28 cellular contexts compared by ENCODE assay signal in the genomic region with DNA sequence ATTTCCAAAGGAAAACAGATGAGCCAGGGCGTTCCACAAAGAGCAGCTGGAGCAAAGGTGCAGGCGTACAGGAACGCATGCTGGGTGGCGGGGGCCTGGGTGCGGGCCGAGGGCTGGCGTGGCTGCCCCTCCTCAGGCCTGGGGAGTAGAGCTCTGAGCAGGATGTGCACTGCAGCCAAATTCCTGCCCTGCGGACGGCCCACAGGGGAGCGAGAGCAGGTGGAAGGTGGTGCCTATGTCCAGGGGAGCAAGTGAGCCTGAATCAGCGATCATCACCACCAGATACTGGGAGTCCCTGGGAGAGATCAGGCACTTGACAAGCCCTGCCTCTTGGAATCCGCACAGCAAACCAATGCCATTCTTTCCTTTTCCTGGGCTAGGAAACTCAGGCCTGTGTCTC.
"Had no signal": no experiment of that assay in that cellular context is flagged by ENCODE, and none has a peak within 500 bp of the region (broad histone marks: within the 10 kb centered on the region; RNA-seq: fewer than 3 reads in every experiment).

No MANE protein-coding gene starts in this region.

- H3K27ac Mint-ChIP-seq: activated CD4-positive, alpha-beta T cell treated with anti-CD3 and anti-CD28 coated beads for 36 hours; activated CD4-positive, alpha-beta T cell treated with anti-CD3 and anti-CD28 coated beads, Interleukin-2, amount 10 ng/mL, durations not matched to agents 7 days and 5 days; activated CD8-positive, alpha-beta T cell treated with anti-CD3 and anti-CD28 coated beads, Interleukin-2, amount 10 ng/mL, durations not matched to agents 7 days and 5 days; activated naive CD4-positive, alpha-beta T cell treated with anti-CD3 and anti-CD28 coated beads for 36 hours; activated naive CD4-positive, alpha-beta T cell treated with anti-CD3 and anti-CD28 coated beads, Interleukin-2, amount 50 U/mL, for 72 hours; activated T-cell treated with anti-CD3 and anti-CD28 coated beads, Interleukin-2, amount 50 U/mL, for 24 hours had no signal

- H3K4me3 Mint-ChIP-seq: activated CD4-positive, alpha-beta T cell treated with anti-CD3 and anti-CD28 coated beads for 36 hours; activated CD4-positive, alpha-beta T cell treated with anti-CD3 and anti-CD28 coated beads, Interleukin-2, amount 10 ng/mL, durations not matched to agents 7 days and 5 days; activated CD8-positive, alpha-beta T cell treated with anti-CD3 and anti-CD28 coated beads, Interleukin-2, amount 10 ng/mL, durations not matched to agents 7 days and 5 days; activated naive CD4-positive, alpha-beta T cell treated with anti-CD3 and anti-CD28 coated beads for 36 hours; activated T-cell treated with anti-CD3 and anti-CD28 coated beads, Interleukin-2, amount 50 U/mL, for 24 hours had no signal

- ATAC-seq: activated CD4-positive, alpha-beta T cell treated with anti-CD3 and anti-CD28 coated beads for 36 hours; activated CD8-positive, alpha-beta T cell treated with anti-CD3 and anti-CD28 coated beads, Interleukin-2, amount 10 ng/mL, durations not matched to agents 7 days and 5 days; activated naive CD4-positive, alpha-beta T cell treated with anti-CD3 and anti-CD28 coated beads, Interleukin-2, amount 50 U/mL, for 72 hours; body of pancreas; Panc1 had no signal

- H3K27me3 Mint-ChIP-seq: activated CD4-positive, alpha-beta T cell treated with anti-CD3 and anti-CD28 coated beads, Interleukin-2, amount 10 ng/mL, durations not matched to agents 7 days and 5 days had no signal

- DNase-seq: activated CD4-positive, alpha-beta T cell treated with anti-CD3 and anti-CD28 coated beads for 36 hours; activated CD4-positive, alpha-beta T cell treated with anti-CD3 and anti-CD28 coated beads, Interleukin-2, amount 10 ng/mL, durations not matched to agents 7 days and 5 days; activated CD4-positive, alpha-beta T cell treated with anti-CD3 and anti-CD28 coated beads, Interleukin-2, amount 50 U/mL, for 48 hours; activated CD8-positive, alpha-beta T cell treated with anti-CD3 and anti-CD28 coated beads, Interleukin-2, amount 10 ng/mL, durations not matched to agents 7 days and 5 days; activated gamma-delta T cell treated with Interleukin-2 at 50 U/mL for 16 hours; activated naive CD4-positive, alpha-beta T cell treated with anti-CD3 and anti-CD28 coated beads for 36 hours; activated T-cell treated with anti-CD3 and anti-CD28 coated beads, Interleukin-2, amount 50 U/mL, for 24 hours; adrenal gland; body of pancreas; caudate nucleus; cerebellar nuclear complex; MG63; NCI-H1048; NCI-H1105 treated with DMSO at 0.1 percent for 48 hours; NCI-H1436; NCI-H1694; NCI-H1930; NCI-H2081 treated with DMSO at 0.1 percent for 48 hours; NCI-H345; NCI-H524 treated with DMSO at 0.1 percent for 48 hours; SHP77; SJCRH30; T1000; WERI-Rb-1 had no signal

- H3K4me3 ChIP-seq: adrenal gland, body of pancreas, breast epithelium, MG63, SJCRH30, SK-N-MC had no signal

- H3K4me1 Mint-ChIP-seq: activated CD4-positive, alpha-beta T cell treated with anti-CD3 and anti-CD28 coated beads for 36 hours; activated CD4-positive, alpha-beta T cell treated with anti-CD3 and anti-CD28 coated beads, Interleukin-2, amount 10 ng/mL, durations not matched to agents 7 days and 5 days had no signal

- H3K4me1 ChIP-seq: adrenal gland, body of pancreas, breast epithelium, SJCRH30 had no signal

- H3K36me3 ChIP-seq: adrenal gland, breast epithelium, MG63 had no signal

- H3K27ac ChIP-seq: adrenal gland, body of pancreas, breast epithelium, SJCRH30, SK-N-MC, WERI-Rb-1 had no signal

- H3K27me3 ChIP-seq: adrenal gland, body of pancreas, breast epithelium, MG63, SJCRH30 had no signal

- H3K9me3 ChIP-seq: adrenal gland, body of pancreas, MG63 had no signal
